ENCODE assay signal across 18 cellular contexts in the genomic region with DNA sequence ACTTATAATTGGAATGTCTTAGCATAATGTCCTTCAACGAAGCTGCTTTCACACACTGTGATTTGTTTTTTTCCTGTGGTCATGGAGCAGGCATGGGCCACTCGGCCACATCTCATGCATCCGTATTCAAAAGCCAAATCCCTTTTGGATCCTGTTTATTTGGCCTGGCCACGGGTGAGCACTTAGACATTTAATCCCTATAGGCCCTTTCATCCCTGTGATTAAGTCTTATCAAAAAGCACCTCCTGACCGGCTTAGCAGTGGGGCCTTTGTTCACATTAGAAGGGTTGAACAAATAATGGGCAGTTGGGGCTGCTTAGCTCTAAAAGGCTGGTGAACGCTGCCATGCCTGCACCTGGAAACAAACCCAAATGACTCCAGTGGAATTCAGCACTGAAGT. TPM values are rescaled to one million over a fixed set of nuclear protein-coding genes. Genes with fewer than 3 reads are reported as not detected.
"Had no signal": no experiment of that assay in that cellular context is flagged by ENCODE, and none has a peak within 500 bp of the region (broad histone marks: within the 10 kb centered on the region; RNA-seq: fewer than 3 reads in every experiment).

No MANE protein-coding gene starts in this region.

- H3K9me3 Mint-ChIP-seq: activated naive CD4-positive, alpha-beta T cell treated with anti-CD3 and anti-CD28 coated beads, Interleukin-2, amount 50 U/mL, for 24 hours; activated T-helper 2 cell treated with anti-CD3 and anti-CD28 coated beads, Interferon-gamma antibody, Interleukin-2, Interleukin-4, amounts not matched to agents 10 μg/mL and 5 μg/mL and 100 μg/mL, durations not matched to agents 14 hours and 24 hours and 36 hours; dendritic cell treated with granulocyte-macrophage colony-stimulating factor and Interleukin-4, amounts not matched to agents 40 ng/mL and 50 ng/mL, for 4 days; nephron; T-cell had no signal

- H3K27ac Mint-ChIP-seq: activated CD8-positive, alpha-beta T cell treated with anti-CD3 and anti-CD28 coated beads, Interleukin-2, amount 10 ng/mL, durations not matched to agents 7 days and 5 days; activated naive CD4-positive, alpha-beta T cell treated with anti-CD3 and anti-CD28 coated beads, Interleukin-2, amount 50 U/mL, for 24 hours; activated T-helper 2 cell treated with anti-CD3 and anti-CD28 coated beads, Interferon-gamma antibody, Interleukin-2, Interleukin-4, amounts not matched to agents 10 μg/mL and 5 μg/mL and 100 μg/mL, durations not matched to agents 14 hours and 24 hours and 36 hours; dendritic cell treated with granulocyte-macrophage colony-stimulating factor and Interleukin-4, amounts not matched to agents 40 ng/mL and 50 ng/mL, for 4 days; nephron; T-cell had no signal

- H3K4me3 Mint-ChIP-seq: activated CD8-positive, alpha-beta T cell treated with anti-CD3 and anti-CD28 coated beads, Interleukin-2, amount 10 ng/mL, durations not matched to agents 7 days and 5 days; activated naive CD4-positive, alpha-beta T cell treated with anti-CD3 and anti-CD28 coated beads, Interleukin-2, amount 50 U/mL, for 24 hours; dendritic cell treated with granulocyte-macrophage colony-stimulating factor and Interleukin-4, amounts not matched to agents 40 ng/mL and 50 ng/mL, for 4 days; nephron; T-cell had no signal

- H3K4me3 ChIP-seq: body of pancreas, SK-N-MC, upper lobe of left lung had no signal

- H3K36me3 Mint-ChIP-seq: activated naive CD4-positive, alpha-beta T cell treated with anti-CD3 and anti-CD28 coated beads, Interleukin-2, amount 50 U/mL, for 24 hours; T-cell had no signal

- H3K4me1 ChIP-seq: body of pancreas had no signal

- H3K36me3 ChIP-seq: upper lobe of left lung had no signal

- H3K27ac ChIP-seq: body of pancreas, SK-N-MC, upper lobe of left lung had no signal

- H3K9me3 ChIP-seq: body of pancreas, upper lobe of left lung had no signal

- DNase-seq: activated CD4-positive, alpha-beta T cell treated with anti-CD3 and anti-CD28 coated beads for 48 hours; activated CD8-positive, alpha-beta T cell treated with anti-CD3 and anti-CD28 coated beads, Interleukin-2, amount 10 ng/mL, durations not matched to agents 7 days and 5 days; amniotic stem cell; central memory CD4-positive, alpha-beta T cell; mammary epithelial cell; small intestine; upper lobe of left lung had no signal

- ATAC-seq: activated CD8-positive, alpha-beta T cell treated with anti-CD3 and anti-CD28 coated beads, Interleukin-2, amount 10 ng/mL, durations not matched to agents 7 days and 5 days; body of pancreas; T-cell had no signal

- H3K27me3 ChIP-seq: body of pancreas, upper lobe of left lung had no signal

- H3K4me1 Mint-ChIP-seq: nephron had no signal

RNA-seq across cellular contexts. Expression of a gene that starts 2.0 kb away (rescaled TPM):
- total RNA-seq: activated CD8-positive, alpha-beta T cell treated with anti-CD3 and anti-CD28 coated beads, Interleukin-2, amount 10 ng/mL, durations not matched to agents 7 days and 5 days; activated T-helper 2 cell treated with anti-CD3 and anti-CD28 coated beads, Interferon-gamma antibody, Interleukin-2, Interleukin-4, amounts not matched to agents 10 μg/mL and 5 μg/mL and 100 μg/mL, durations not matched to agents 14 hours and 24 hours and 36 hours; body of pancreas; mononuclear cell; osteoblast; renal cortical epithelial cell; upper lobe of left lung had no signal
- polyA plus RNA-seq: mammary epithelial cell had no signal

RNA-seq across cellular contexts. Expression of a gene that starts 58.0 kb away (rescaled TPM):
- total RNA-seq: activated CD8-positive, alpha-beta T cell treated with anti-CD3 and anti-CD28 coated beads, Interleukin-2, amount 10 ng/mL, durations not matched to agents 7 days and 5 days; activated T-helper 2 cell treated with anti-CD3 and anti-CD28 coated beads, Interferon-gamma antibody, Interleukin-2, Interleukin-4, amounts not matched to agents 10 μg/mL and 5 μg/mL and 100 μg/mL, durations not matched to agents 14 hours and 24 hours and 36 hours; body of pancreas; mammary epithelial cell; mononuclear cell; osteoblast; renal cortical epithelial cell; T-cell had no signal
- polyA plus RNA-seq: esophagus, mammary epithelial cell, small intestine had no signal
